Comparison of ENCODE assay signal across 8 cellular contexts in genomic region chr3:146503459-146504202, GRCh38. TPM values are rescaled to one million over a fixed set of nuclear protein-coding genes. Genes with fewer than 3 reads are reported as not detected.
DNase-seq lines count a peak whose midpoint lies in the region; ATAC-seq, FAIRE-seq and TF ChIP-seq lines count a peak whose summit lies in the region.
"Had no signal": no experiment of that assay in that cellular context is flagged by ENCODE, and none has a peak within 500 bp of the region (broad histone marks: within the 10 kb centered on the region; RNA-seq: fewer than 3 reads in every experiment).

No MANE protein-coding gene starts in this region.

- H2AFZ ChIP-seq in GM23338 (peak overlapping the region; percentile 26; the same call in 1 of the 2 replicates), IMR-90 (replicated peaks; ENCODE audit: low read length, poor library complexity) (no peak overlapping the region)

- 0 out of 2 replicates have a peak overlapping the region, but pooled peaks have one; percentile 4 for H2BK20ac ChIP-seq in IMR-90 (ENCODE audit: low read depth, low read length)

- H3K4me1 Mint-ChIP-seq in GM23338, result peaks cover 50% of the 10 kb centered on the region
- H3K4me1 Mint-ChIP-seq in nephron progenitor cell, result peaks cover 8% of the 10 kb centered on the region

- no peak overlapping the region for H4K8ac ChIP-seq in IMR-90 (ENCODE audit: low read depth in 2 of 2, low read length in 2 of 2)

- no peaks in the 10 kb centered on the region for H3K79me1 ChIP-seq in IMR-90 (ENCODE audit: low read depth in 1 of 2, low read length in 2 of 2)

- no TSS peak for BruUV-seq in IMR-90 (replicated peaks; lab: Mats Ljungman, UMichigan)

- no peaks in the 10 kb centered on the region for H3K79me2 ChIP-seq in GM23338 (replicated peaks; ENCODE audit: insufficient read depth)

- H3K4me3 ChIP-seq in GM23338 (no peak overlapping the region), IMR-90 (ENCODE audit: insufficient read depth, low read depth, low read length) (no peak overlapping the region), gastrocnemius medialis (no peak overlapping the region)

- H4K91ac ChIP-seq in IMR-90 (ENCODE audit: insufficient read depth, low read depth, low read length), result no peak overlapping the region

- H2AK9ac ChIP-seq in IMR-90 (replicated peaks; ENCODE audit: low read depth, low read length, poor library complexity), result no peak overlapping the region

- H3K4me1 ChIP-seq in GM23338 (ENCODE audit: insufficient read depth), result peaks cover 31% of the 10 kb centered on the region
- H3K4me1 ChIP-seq in IMR-90 (ENCODE audit: control insufficient read depth, insufficient read depth, low read length), result peaks cover 8% of the 10 kb centered on the region; the same call in 1 of the 2 replicates
- peaks cover 0 to 7% of the 10 kb centered on the region in 2 donors for H3K4me1 ChIP-seq in gastrocnemius medialis

- CTCF ChIA-PET in IMR-90 (lab: Yijun Ruan, JAX), result no interaction called here

- H3K4ac ChIP-seq in IMR-90 (ENCODE audit: low read depth, low read length), result no peak overlapping the region

- dilution Hi-C loops in IMR-90 (cut with HindIII; ENCODE audit: low sequenced_read_pairs, unreplicated experiment), result no loop called here

- peaks cover 3% of the 10 kb centered on the region; the same call in 2 of the 3 replicates for H3K9me3 Mint-ChIP-seq in GM23338
- H3K9me3 Mint-ChIP-seq in nephron progenitor cell, result peaks cover 3% of the 10 kb centered on the region
- H3K9me3 Mint-ChIP-seq: activated T-cell treated with anti-CD3 and anti-CD28 coated beads, Interleukin-2, amount 50 U/mL, for 4 hours had no signal

- peaks cover 7% of the 10 kb centered on the region; the same call in 1 of the 3 replicates for H3K36me3 Mint-ChIP-seq in GM23338 (ENCODE audit: low read depth)
- no peaks in the 10 kb centered on the region for H3K36me3 Mint-ChIP-seq in nephron progenitor cell (ENCODE audit: low read depth)

- DNase-seq in GM18507 (ENCODE audit: extremely low spot score, insufficient read length, low read depth) (peak; percentile 26), GM23338 (ENCODE audit: low spot score) (peak; percentile 29), IMR-90 (peak; percentile 95), astrocyte of the hippocampus (ENCODE audit: low read depth, low spot score) (peak; percentile 89), nephron progenitor cell (no peak), gastrocnemius medialis (no peak), superior temporal gyrus (ENCODE audit: extremely low spot score) (no peak)
- DNase-seq: activated T-cell treated with anti-CD3 and anti-CD28 coated beads, Interleukin-2, amount 50 U/mL, for 4 hours had no signal

- POLR2A ChIA-PET in IMR-90 (lab: Charles Lee; ENCODE audit: unreplicated experiment), result no interaction called here

- H4K5ac ChIP-seq in IMR-90 (ENCODE audit: low read depth, low read length), result no peak overlapping the region

- no peak overlapping the region; the same call in 1 of the 2 replicates for H3K18ac ChIP-seq in IMR-90 (ENCODE audit: low read depth, low read length)

- WGBS in IMR-90 (ENCODE audit: extremely low coverage in 2 of 2, insufficient read length in 1 of 2), 2 experiments, result 60% methylated on average over 2 of the region's 12 CpGs; no CpG with 5 or more reads in 1 of the 2 experiments

- no peak overlapping the region for H3K56ac ChIP-seq in IMR-90 (ENCODE audit: extremely low read depth, insufficient read depth, low read length)

- intact Hi-C loops in IMR-90 (cut with micrococcal nuclease), result no loop called here
- intact Hi-C loops in gastrocnemius medialis (cut with DNase I; ENCODE audit: low total_unique reads), result no loop called here

- TF ChIP-seq RAD21 in IMR-90 (IDR thresholded peaks at IDR 0.05; ENCODE audit: low read length), result no peak

- H3K9me2 ChIP-seq in GM23338 (ENCODE audit: insufficient read depth), result peaks cover 15% of the 10 kb centered on the region

- no peak overlapping the region for H2BK15ac ChIP-seq in IMR-90 (ENCODE audit: low read depth, low read length)

- H3K9me3 ChIP-seq in IMR-90 (ENCODE audit: control insufficient read depth, insufficient read depth, low read length) (no peaks in the 10 kb centered on the region), gastrocnemius medialis (no peaks in the 10 kb centered on the region)

- no peak overlapping the region for H2AK5ac ChIP-seq in IMR-90 (ENCODE audit: low read depth, low read length)

- H3K14ac ChIP-seq in IMR-90 (replicated peaks; ENCODE audit: low read depth, low read length), result no peak overlapping the region

- no peaks in the 10 kb centered on the region for H3F3A ChIP-seq in GM23338 (replicated peaks; ENCODE audit: low read depth)

- in situ Hi-C loops in IMR-90 (cut with MboI; ENCODE audit: low sequenced_read_pairs), result no loop called here
- in situ Hi-C loops in gastrocnemius medialis (cut with MboI; ENCODE audit: low sequenced_read_pairs in 4 of 4), result no loop called here

- H3K4me3 Mint-ChIP-seq in GM23338 (no peak overlapping the region), nephron progenitor cell (no peak overlapping the region)
- H3K4me3 Mint-ChIP-seq: activated T-cell treated with anti-CD3 and anti-CD28 coated beads, Interleukin-2, amount 50 U/mL, for 4 hours had no signal

- H3K23ac ChIP-seq in IMR-90 (ENCODE audit: low read depth, low read length), result no peak overlapping the region

- FAIRE-seq in GM18507 (lab: Jason Lieb, UNC), result peak; percentile 84

- peaks cover 2% of the 10 kb centered on the region for H3K27me3 Mint-ChIP-seq in GM23338 (ENCODE audit: insufficient read depth, low read depth, poor library complexity)
- no peaks in the 10 kb centered on the region for H3K27me3 Mint-ChIP-seq in nephron progenitor cell (ENCODE audit: low read depth, poor library complexity)

- TF ChIP-seq POLR2A in IMR-90 (IDR thresholded peaks at IDR 0.05; ENCODE audit: low read depth, low read length) (no peak), gastrocnemius medialis (IDR thresholded peaks at IDR 0.05) (no peak)

- no peaks in the 10 kb centered on the region; the same call in 1 of the 2 replicates for H3K9me1 ChIP-seq in IMR-90 (ENCODE audit: insufficient read depth, low read length)

- H4K20me1 ChIP-seq in GM23338 (replicated peaks; ENCODE audit: insufficient read depth) (no peaks in the 10 kb centered on the region), IMR-90 (ENCODE audit: insufficient read depth, low read length) (no peaks in the 10 kb centered on the region)

- H3K27ac Mint-ChIP-seq in GM23338 (peak overlapping the region; percentile 90; the same call in 1 of the 2 replicates), nephron progenitor cell (peak overlapping the region; percentile 93)

- no peak overlapping the region for H3K9ac ChIP-seq in IMR-90 (ENCODE audit: low read depth, low read length)

- H3K4me2 ChIP-seq in GM23338, result peak overlapping the region; percentile 2; the same call in 1 of the 2 replicates
- 0 out of 2 replicates have a peak overlapping the region, but pooled peaks have one; percentile 4 for H3K4me2 ChIP-seq in IMR-90 (ENCODE audit: low read depth, low read length)

- ATAC-seq in GM23338 (peak; percentile 21; the same call in 2 of the 3 replicates), IMR-90 (ENCODE audit: low read depth) (peak; percentile 89), gastrocnemius medialis (no peak)

- H3K27me3 ChIP-seq in GM23338 (ENCODE audit: insufficient read depth), result no peaks in the 10 kb centered on the region
- H3K27me3 ChIP-seq in IMR-90 (ENCODE audit: control insufficient read depth, insufficient read depth, low read length), result no peaks in the 10 kb centered on the region
- no peaks in the 10 kb centered on the region for H3K27me3 ChIP-seq in gastrocnemius medialis

- H3K27ac ChIP-seq in GM23338 (ENCODE audit: low read depth) (peak overlapping the region; percentile 84; the same call in 1 of the 2 replicates), IMR-90 (ENCODE audit: insufficient read depth, low read length) (peak overlapping the region; percentile 53), gastrocnemius medialis (no peak overlapping the region)

- H2BK120ac ChIP-seq in IMR-90 (ENCODE audit: low read depth, low read length), result no peak overlapping the region

- no peaks in the 10 kb centered on the region for H3K36me3 ChIP-seq in GM23338 (ENCODE audit: insufficient read depth)
- no peaks in the 10 kb centered on the region for H3K36me3 ChIP-seq in IMR-90 (ENCODE audit: control insufficient read depth, insufficient read depth, low read length)
- no peaks in the 10 kb centered on the region for H3K36me3 ChIP-seq in gastrocnemius medialis

- TF ChIP-seq CTCF in GM23338 (conservative IDR thresholded peaks at IDR 0.05; ENCODE audit: low read depth in 2 of 2) (peak; percentile 37 to 42; a peak in 3 of 4 replicates), IMR-90 (conservative IDR thresholded peaks at IDR 0.05; ENCODE audit: low read depth, low read length) (no peak; the same call in 1 of the 2 replicates), nephron progenitor cell (IDR thresholded peaks at IDR 0.05) (no peak), gastrocnemius medialis (IDR thresholded peaks at IDR 0.05 in 4 of 5, conservative IDR thresholded peaks at IDR 0.05 in 1 of 5) (no peak)

- peak overlapping the region; percentile 54 for H2BK5ac ChIP-seq in IMR-90 (ENCODE audit: low read depth, low read length, poor library complexity, severe bottlenecking)

TF ChIP-seq in IMR-90, 13 proteins besides CTCF, POLR2A, EP300 and RAD21 (continues in another document):
- TF ChIP-seq CEBPB (IDR thresholded peaks at IDR 0.05; ENCODE audit: low read depth, low read length) (no peak), USF2 (IDR thresholded peaks at IDR 0.05; ENCODE audit: low read depth, low read length) (no peak)

RNA-seq across cellular contexts. Expression of gene PLSCR2, which starts 34.3 kb away (rescaled TPM):
- not detected in 2 replicates for total RNA-seq in GM23338 (2014; rRNA removed; shearing (Covaris generic))
- polyA plus RNA-seq in GM23338 (2016; fragmentation: Nextera tagmentation; extraction: Ambion mirVana), result 0.55 TPM in 1 of 2 replicates, not detected in the other
- not detected in 2 replicates for total RNA-seq in IMR-90 (2012; rRNA removed)
- polyA plus RNA-seq in IMR-90 (2012; rRNA removed), result not detected in 2 replicates
- not detected in 2 replicates for polyA plus RNA-seq in IMR-90 (2012; cell fraction: cytosol; rRNA removed)
- not detected in 2 replicates for polyA plus RNA-seq in IMR-90 (2012; cell fraction: nucleus; rRNA removed; ENCODE audit: low replicate concordance)
- total RNA-seq in gastrocnemius medialis, result not detected

RNA-seq across cellular contexts. Expression of gene PLSCR1, which starts 40.8 kb away (rescaled TPM):
- total RNA-seq in GM23338 (2014; rRNA removed; shearing (Covaris generic)), result 70.2 and 78.3 TPM in 2 replicates
- 47.3 and 62.7 TPM in 2 replicates for polyA plus RNA-seq in GM23338 (2016; fragmentation: Nextera tagmentation; extraction: Ambion mirVana)
- total RNA-seq in IMR-90 (2012; rRNA removed), result 5.6 and 11.7 TPM in 2 replicates
- polyA plus RNA-seq in IMR-90 (2012; rRNA removed), result 11.5 and 13.2 TPM in 2 replicates
- polyA plus RNA-seq in IMR-90 (2012; cell fraction: cytosol; rRNA removed), result 10.0 and 10.3 TPM in 2 replicates
- polyA plus RNA-seq in IMR-90 (2012; cell fraction: nucleus; rRNA removed; ENCODE audit: low replicate concordance), result 4.8 and 15.0 TPM in 2 replicates
- 10 to 100 TPM; 12.0 to 28.5 (median 18.2) TPM for total RNA-seq in gastrocnemius medialis

Comparison
In these comparisons a context has a peak if more than half of its experiments do, and no peak if none do; other contexts are left out.
1. DNase-seq: peak in GM18507 (single experiment), GM23338 (single experiment), IMR-90 (single experiment) and astrocyte of the hippocampus (single experiment); none in nephron progenitor cell (single experiment), gastrocnemius medialis (0 of 2) and superior temporal gyrus (single experiment).
2. ATAC-seq: peak in GM23338 (single experiment) and IMR-90 (single experiment); none in gastrocnemius medialis (0 of 2).
3. H3K27ac ChIP-seq: peak in GM23338 (single experiment) and IMR-90 (single experiment); none in gastrocnemius medialis (0 of 4).
4. CTCF ChIP-seq: peak in GM23338 (2 of 2); none in IMR-90 (single experiment), nephron progenitor cell (single experiment) and gastrocnemius medialis (0 of 5).